Comparison of ENCODE assay signal across 23 cellular contexts in the genomic region with DNA sequence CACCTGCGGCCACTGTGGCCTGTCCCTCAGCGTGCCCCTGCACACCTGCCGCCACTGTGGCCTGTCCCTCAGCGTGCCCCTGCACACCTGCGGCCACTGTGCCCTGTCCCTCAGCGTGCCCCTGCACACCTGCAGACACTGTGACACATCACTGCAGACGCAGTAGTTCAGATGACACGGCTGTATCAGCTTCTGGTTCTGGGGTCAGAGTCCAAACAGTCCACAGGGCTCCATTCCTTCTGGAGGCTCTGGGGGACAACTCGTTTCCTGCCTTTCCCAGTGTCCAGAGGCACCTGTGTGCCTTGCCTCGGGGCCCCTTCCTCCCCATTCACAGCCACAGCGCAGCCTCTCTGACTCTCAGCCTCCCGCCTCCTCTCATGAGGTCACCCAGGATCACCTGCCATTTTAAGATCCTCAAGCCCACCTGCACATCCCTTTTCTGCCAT. TPM values are rescaled to one million over a fixed set of nuclear protein-coding genes. Genes with fewer than 3 reads are reported as not detected.
DNase-seq lines count a peak whose midpoint lies in the region; ATAC-seq, FAIRE-seq and TF ChIP-seq lines count a peak whose summit lies in the region.
"Had no signal": no experiment of that assay in that cellular context is flagged by ENCODE, and none has a peak within 500 bp of the region (broad histone marks: within the 10 kb centered on the region; RNA-seq: fewer than 3 reads in every experiment).

No MANE protein-coding gene starts in this region.

- POLR2A ChIA-PET in K562 (lab: Yijun Ruan, JAX) = interaction anchor here (0.6 to 1.3 kb wide), 2 partner anchors 21 to 348 kb away, joined by 3 read pairs; no protein-coding TSS in a partner anchor

- 91% methylated on average over 11 of the region's 12 CpGs for WGBS in K562 (ENCODE audit: insufficient coverage, low coverage, missing lambda C conversion rate)

- intact Hi-C loops in left cardiac atrium (cut with DNase I) (no loop called here), Right ventricle myocardium superior (cut with DNase I) (no loop called here), K562 (cut with micrococcal nuclease) (no loop called here), mucosa of descending colon (cut with DNase I, micrococcal nuclease) (no loop called here)

- no peak overlapping the region for H3K4me2 ChIP-seq in K562 (ENCODE audit: insufficient read depth, low read length)

- no peaks in the 10 kb centered on the region for H3K27me3 ChIP-seq in K562 (ENCODE audit: control insufficient read depth in 2 of 2, insufficient read depth in 2 of 2, low read length in 2 of 2)
- H3K27me3 ChIP-seq in H7 (ENCODE audit: control insufficient read depth, insufficient read depth, low read length) = no peaks in the 10 kb centered on the region
- H3K27me3 ChIP-seq: heart right ventricle, left lung, testis had no signal

- CTCF ChIA-PET in K562 (lab: Yijun Ruan, JAX; ENCODE audit: low intra/inter-chr PET ratio) = no interaction called here

- TF ChIP-seq CTCF in K562 (IDR thresholded peaks at IDR 0.05 in 2 of 3, conservative IDR thresholded peaks at IDR 0.05 in 1 of 3; ENCODE audit: insufficient read depth in 2 of 3, low read depth in 1 of 3, low read length in 3 of 3) = no peak
- TF ChIP-seq CTCF in mucosa of descending colon (IDR thresholded peaks at IDR 0.05) = no peak
- TF ChIP-seq CTCF in D721Med (IDR thresholded peaks at IDR 0.05; ENCODE audit: insufficient read depth, missing control alignments) = no peak

- ATAC-seq in left cardiac atrium (no peak), Right ventricle myocardium superior (ENCODE audit: poor library complexity) (no peak), K562 (no peak), mucosa of descending colon (peak; percentile 75)
- ATAC-seq: heart right ventricle had no signal

- DNase-seq in left cardiac atrium (peak; percentile 16), Right ventricle myocardium superior (no peak), K562 (ENCODE audit: extremely low read depth in 1 of 4, low spot score in 3 of 4) (no peak), mucosa of descending colon (no peak), mesenteric fat pad (ENCODE audit: low spot score) (no peak), frontal cortex (ENCODE audit: low spot score in 2 of 2) (no peak), D721Med (ENCODE audit: insufficient read length, low spot score) (no peak), H7 (no peak)
- DNase-seq: activated CD4-positive, alpha-beta T cell treated with anti-CD3 and anti-CD28 coated beads, Interleukin-2, amount 50 U/mL, for 4 hours; activated gamma-delta T cell; heart right ventricle; Kasumi-1; NCI-H187 treated with DMSO at 0.1 percent for 48 hours; NCI-H69 had no signal

- no peak for TF ChIP-seq EP300 in K562 (IDR thresholded peaks at IDR 0.05; ENCODE audit: low read length)

- H3K4me3 ChIP-seq in K562 = no peak overlapping the region
- H3K4me3 ChIP-seq in mucosa of descending colon = no peak overlapping the region
- H3K4me3 ChIP-seq in H7 (ENCODE audit: insufficient read depth, low read depth, low read length) = no peak overlapping the region
- H3K4me3 ChIP-seq: heart right ventricle, testis had no signal

- TF ChIP-seq POLR2A in K562 (conservative IDR thresholded peaks at IDR 0.05) = no peak

- in situ Hi-C loops in K562 (cut with MboI) = no loop called here

- FAIRE-seq in K562 (lab: Jason Lieb, UNC) = no peak
- no peak for FAIRE-seq in frontal cortex (lab: Jason Lieb, UNC)
- FAIRE-seq in D721Med (lab: Jason Lieb, UNC) = no peak
- FAIRE-seq: bronchial epithelial cell, GM12892 had no signal

- H3K4me1 ChIP-seq in K562 (replicated peaks in 1 of 2; ENCODE audit: control insufficient read depth in 2 of 2, insufficient read depth in 2 of 2, low read length in 2 of 2) (peaks cover 28 to 60% of the 10 kb centered on the region in 2 experiments), mucosa of descending colon (ENCODE audit: low read depth) (peaks cover 50% of the 10 kb centered on the region)

- H3K9ac ChIP-seq in K562 (ENCODE audit: insufficient read depth in 1 of 2, low read depth in 2 of 2, low read length in 2 of 2) = peak overlapping the region in 1 of 2 experiments; percentile 47; a peak in 1 of 4 replicates

- no TSS peak for BruUV-seq in K562 (replicated peaks; lab: Mats Ljungman, UMichigan)

- peaks cover 72% of the 10 kb centered on the region for H3K79me2 ChIP-seq in K562 (ENCODE audit: control insufficient read depth, insufficient read depth, low read length)

- H3K9me1 ChIP-seq in K562 (ENCODE audit: control insufficient read depth, insufficient read depth, low read length) = peaks cover 19% of the 10 kb centered on the region

- no peak for TF ChIP-seq RAD21 in K562 (CRISPR knock-in tag; conservative IDR thresholded peaks at IDR 0.05 in 1 of 2, IDR thresholded peaks at IDR 0.05 in 1 of 2)

- H3K36me3 ChIP-seq in K562 (ENCODE audit: control insufficient read depth, insufficient read depth, low read length) = peaks cover 84% of the 10 kb centered on the region; the same call in 2 of the 3 replicates
- H3K36me3 ChIP-seq in mucosa of descending colon (ENCODE audit: low read depth) = peaks cover 16% of the 10 kb centered on the region
- peaks cover 30% of the 10 kb centered on the region for H3K36me3 ChIP-seq in H7 (replicated peaks; ENCODE audit: control insufficient read depth, insufficient read depth, low read length)

- H3K9me3 ChIP-seq in K562 (replicated peaks; ENCODE audit: control insufficient read depth, insufficient read depth, low read depth, low read length) = no peaks in the 10 kb centered on the region
- H3K9me3 ChIP-seq in mucosa of descending colon = no peaks in the 10 kb centered on the region
- H3K9me3 ChIP-seq: heart right ventricle, left lung, testis had no signal

- peaks cover 56% of the 10 kb centered on the region for H4K20me1 ChIP-seq in K562 (replicated peaks; ENCODE audit: control insufficient read depth, insufficient read depth, low read length)

- H3K27ac ChIP-seq in K562 (ENCODE audit: extremely low read depth, low read depth, low read length) = no peak overlapping the region

- H2AFZ ChIP-seq in K562 (ENCODE audit: low read depth, low read length) = no peak overlapping the region

RNA-seq across cellular contexts. Expression of gene SF3A2, which starts 5.5 kb away (rescaled TPM):
- 10 to 100 TPM; 28.8 to 34.4 TPM for total RNA-seq in left cardiac atrium
- total RNA-seq in Right ventricle myocardium superior = 30.0 TPM
- total RNA-seq in K562 (2011; cell fraction: chromatin; rRNA removed; ENCODE audit: low replicate concordance) = 112 and 366 TPM in 2 replicates
- 303 and 373 TPM in 2 replicates for total RNA-seq in K562 (2011; cell fraction: nucleolus; rRNA removed)
- 182 TPM in 2 replicates for total RNA-seq in K562 (2011; cell fraction: nucleoplasm; rRNA removed)
- 50.3 and 111 TPM in 2 replicates for total RNA-seq in K562 (2014; rRNA removed)
- 4.5 and 5.8 TPM in 2 replicates for total RNA-seq in K562 (2014; rRNA removed; fragmentation: Illumina TruSeq; extraction: Trizol)
- 22.8 and 30.6 TPM in 2 replicates for total RNA-seq in K562 (2015; rRNA removed; fragmentation: Illumina TruSeq; extraction: Trizol)
- 181 and 194 TPM in 2 replicates for total RNA-seq in K562 (2021)
- 7.9 and 21.0 TPM in 2 replicates for polyA plus RNA-seq in K562 (2011; rRNA removed)
- polyA plus RNA-seq in K562 (2011; cell fraction: cytosol; rRNA removed) = 11.3 and 12.6 TPM in 2 replicates
- polyA plus RNA-seq in K562 (2011; cell fraction: nucleus; rRNA removed) = 164 and 237 TPM in 2 replicates
- polyA plus RNA-seq in K562 (2012) = 142 and 173 TPM in 2 replicates
- polyA plus RNA-seq in K562 (2014; fragmentation: Illumina TruSeq; extraction: Trizol) = 44.6 and 119 TPM in 2 replicates
- under 1 TPM; 0.17 to 0.35 TPM for polyA plus RNA-seq in K562 (2014; fragmentation: Nextera tagmentation; extraction: Ambion mirVana)
- polyA plus RNA-seq in K562 (2014; rRNA removed) = 45.9 and 46.7 TPM in 2 replicates
- polyA minus RNA-seq in K562 (2011; rRNA and poly(A)+ RNA removed) = 8.5 and 10.2 TPM in 2 replicates
- polyA minus RNA-seq in K562 (2011; cell fraction: cytosol; rRNA and poly(A)+ RNA removed) = 49.6 and 76.1 TPM in 2 replicates
- 127 and 137 TPM in 2 replicates for polyA minus RNA-seq in K562 (2011; cell fraction: nucleus; rRNA and poly(A)+ RNA removed)
- total RNA-seq in mucosa of descending colon = 10 to 100 TPM; 60.6 to 81.2 (median 68.2) TPM
- 46.2 TPM for total RNA-seq in mesenteric fat pad
- 23.2 TPM for total RNA-seq in frontal cortex
- 107 and 115 TPM in 2 replicates for total RNA-seq in H7 (2014; rRNA removed; shearing (Covaris generic))

RNA-seq across cellular contexts. Expression of gene PLEKHJ1, which starts 6.0 kb away (rescaled TPM):
- total RNA-seq in left cardiac atrium (10 to 100 TPM; 45.2 to 45.7 TPM), Right ventricle myocardium superior (59.6 TPM), K562 (2014; rRNA removed) (176 and 229 TPM in 2 replicates), K562 (2014; rRNA removed; fragmentation: Illumina TruSeq; extraction: Trizol) (55.6 and 55.7 TPM in 2 replicates), K562 (2015; rRNA removed; fragmentation: Illumina TruSeq; extraction: Trizol) (63.9 and 65.6 TPM in 2 replicates), K562 (2021) (127 and 140 TPM in 2 replicates), mucosa of descending colon (100 to 1,000 TPM; 132 to 231 (median 189) TPM), mesenteric fat pad (46.4 TPM), frontal cortex (40.8 TPM)
- total RNA-seq in K562 (2011; cell fraction: chromatin; rRNA removed; ENCODE audit: low replicate concordance) = 32.2 and 114 TPM in 2 replicates
- 171 and 174 TPM in 2 replicates for total RNA-seq in K562 (2011; cell fraction: nucleolus; rRNA removed)
- 85.7 and 89.1 TPM in 2 replicates for total RNA-seq in K562 (2011; cell fraction: nucleoplasm; rRNA removed)
- polyA plus RNA-seq in K562 (2011; rRNA removed) (65.9 and 80.2 TPM in 2 replicates), K562 (2014; fragmentation: Illumina TruSeq; extraction: Trizol) (45.9 and 72.0 TPM in 2 replicates), K562 (2014; fragmentation: Nextera tagmentation; extraction: Ambion mirVana) (1 to 10 TPM; 1.5 to 6.8 TPM), K562 (2014; rRNA removed) (188 and 193 TPM in 2 replicates)
- polyA plus RNA-seq in K562 (2011; cell fraction: cytosol; rRNA removed) = 131 and 202 TPM in 2 replicates
- 161 and 204 TPM in 2 replicates for polyA plus RNA-seq in K562 (2011; cell fraction: nucleus; rRNA removed)
- polyA plus RNA-seq in K562 (2012) = 127 and 153 TPM in 2 replicates
- polyA minus RNA-seq in K562 (2011; rRNA and poly(A)+ RNA removed) = 12.0 and 14.7 TPM in 2 replicates
- polyA minus RNA-seq in K562 (2011; cell fraction: cytosol; rRNA and poly(A)+ RNA removed) = 24.0 and 24.1 TPM in 2 replicates
- 31.9 and 32.4 TPM in 2 replicates for polyA minus RNA-seq in K562 (2011; cell fraction: nucleus; rRNA and poly(A)+ RNA removed)
- total RNA-seq in H7 (2014; rRNA removed; shearing (Covaris generic)) = 269 and 295 TPM in 2 replicates

RNA-seq across cellular contexts. Expression of gene AMH, which starts 7.0 kb away (rescaled TPM):
- total RNA-seq in left cardiac atrium (1 to 10 TPM in 1 of 2 donors, under 1 TPM in 1; 0.80 to 1.6 TPM), Right ventricle myocardium superior (0.24 TPM), K562 (2014; rRNA removed) (9.4 and 10.7 TPM in 2 replicates), K562 (2014; rRNA removed; fragmentation: Illumina TruSeq; extraction: Trizol) (0.13 and 0.29 TPM in 2 replicates), K562 (2015; rRNA removed; fragmentation: Illumina TruSeq; extraction: Trizol) (2.6 and 3.5 TPM in 2 replicates), K562 (2021) (22.2 and 27.4 TPM in 2 replicates), mucosa of descending colon (1 to 10 TPM; 2.7 to 5.1 (median 3.8) TPM), mesenteric fat pad (0.93 TPM), frontal cortex (0.82 TPM)
- total RNA-seq in K562 (2011; cell fraction: chromatin; rRNA removed; ENCODE audit: low replicate concordance) = 14.5 and 62.7 TPM in 2 replicates
- total RNA-seq in K562 (2011; cell fraction: nucleolus; rRNA removed) = 48.8 and 60.2 TPM in 2 replicates
- 25.7 and 35.6 TPM in 2 replicates for total RNA-seq in K562 (2011; cell fraction: nucleoplasm; rRNA removed)
- polyA plus RNA-seq in K562 (2011; rRNA removed) (1.7 and 3.6 TPM in 2 replicates), K562 (2014; fragmentation: Illumina TruSeq; extraction: Trizol) (1.5 and 4.0 TPM in 2 replicates), K562 (2014; fragmentation: Nextera tagmentation; extraction: Ambion mirVana) (not detected), K562 (2014; rRNA removed) (19.2 and 23.6 TPM in 2 replicates)
- polyA plus RNA-seq in K562 (2011; cell fraction: cytosol; rRNA removed) = 2.2 and 9.1 TPM in 2 replicates
- polyA plus RNA-seq in K562 (2011; cell fraction: nucleus; rRNA removed) = 52.0 and 130 TPM in 2 replicates
- 14.9 and 33.7 TPM in 2 replicates for polyA plus RNA-seq in K562 (2012)
- 0.09 and 0.18 TPM in 2 replicates for polyA minus RNA-seq in K562 (2011; rRNA and poly(A)+ RNA removed)
- 2.0 and 3.7 TPM in 2 replicates for polyA minus RNA-seq in K562 (2011; cell fraction: cytosol; rRNA and poly(A)+ RNA removed)
- polyA minus RNA-seq in K562 (2011; cell fraction: nucleus; rRNA and poly(A)+ RNA removed) = 5.4 and 8.2 TPM in 2 replicates
- 10.5 and 12.8 TPM in 2 replicates for total RNA-seq in H7 (2014; rRNA removed; shearing (Covaris generic))
- total RNA-seq: occipital lobe had no signal
- polyA plus RNA-seq: AG04450 had no signal

RNA-seq across cellular contexts. Expression of gene JSRP1, which starts 14.1 kb away (rescaled TPM):
- total RNA-seq in left cardiac atrium = under 1 TPM in 1 of 2 donors, not detected in 1; 0.27 TPM
- total RNA-seq in Right ventricle myocardium superior = 0.35 TPM
- total RNA-seq in K562 (2011; cell fraction: chromatin; rRNA removed; ENCODE audit: low replicate concordance) = 1.7 TPM in 1 of 2 replicates, not detected in the other
- total RNA-seq in K562 (2011; cell fraction: nucleolus; rRNA removed) = 0.92 TPM in 1 of 2 replicates, not detected in the other
- total RNA-seq in K562 (2011; cell fraction: nucleoplasm; rRNA removed) = 2.7 TPM in 1 of 2 replicates, not detected in the other
- total RNA-seq in K562 (2014; rRNA removed) = 0.29 TPM in 1 of 2 replicates, not detected in the other
- total RNA-seq in K562 (2014; rRNA removed; fragmentation: Illumina TruSeq; extraction: Trizol) = 0.40 and 0.45 TPM in 2 replicates
- 0.51 and 0.57 TPM in 2 replicates for total RNA-seq in K562 (2015; rRNA removed; fragmentation: Illumina TruSeq; extraction: Trizol)
- total RNA-seq in K562 (2021) = 0.58 and 0.78 TPM in 2 replicates
- not detected in 2 replicates for polyA plus RNA-seq in K562 (2011; rRNA removed)
- 0.09 TPM in 1 of 2 replicates, not detected in the other for polyA plus RNA-seq in K562 (2011; cell fraction: cytosol; rRNA removed)
- 0.58 TPM in 1 of 2 replicates, not detected in the other for polyA plus RNA-seq in K562 (2011; cell fraction: nucleus; rRNA removed)
- polyA plus RNA-seq in K562 (2012) = 2.3 and 2.7 TPM in 2 replicates
- not detected in 2 replicates for polyA plus RNA-seq in K562 (2014; fragmentation: Illumina TruSeq; extraction: Trizol)
- under 1 TPM in 1 of 2 experiments, not detected in 1; 0.08 TPM for polyA plus RNA-seq in K562 (2014; fragmentation: Nextera tagmentation; extraction: Ambion mirVana)
- polyA plus RNA-seq in K562 (2014; rRNA removed) = 1.2 and 2.1 TPM in 2 replicates
- 0.63 TPM in 1 of 2 replicates, not detected in the other for polyA minus RNA-seq in K562 (2011; rRNA and poly(A)+ RNA removed)
- not detected in 2 replicates for polyA minus RNA-seq in K562 (2011; cell fraction: cytosol; rRNA and poly(A)+ RNA removed)
- polyA minus RNA-seq in K562 (2011; cell fraction: nucleus; rRNA and poly(A)+ RNA removed) = 1.00 TPM in 1 of 2 replicates, not detected in the other
- 1 to 10 TPM in 1 of 3 donors, under 1 TPM in 2; 0.38 to 2.4 (median 0.87) TPM for total RNA-seq in mucosa of descending colon
- total RNA-seq in mesenteric fat pad = not detected
- total RNA-seq in frontal cortex = 2.0 TPM
- not detected in 2 replicates for total RNA-seq in H7 (2014; rRNA removed; shearing (Covaris generic))
- total RNA-seq: bronchial epithelial cell, occipital lobe, RPMI7951 had no signal
- polyA plus RNA-seq: AG04450 had no signal

RNA-seq across cellular contexts. Expression of gene PEAK3, which starts 39.9 kb away (rescaled TPM):
- total RNA-seq in left cardiac atrium (1 to 10 TPM; 1.0 to 2.3 TPM), Right ventricle myocardium superior (0.70 TPM), K562 (2014; rRNA removed) (0.16 TPM in 1 of 2 replicates, not detected in the other), K562 (2014; rRNA removed; fragmentation: Illumina TruSeq; extraction: Trizol) (not detected in 2 replicates), K562 (2015; rRNA removed; fragmentation: Illumina TruSeq; extraction: Trizol) (not detected in 2 replicates), K562 (2021) (0.13 and 0.40 TPM in 2 replicates), mucosa of descending colon (1 to 10 TPM in 2 of 3 donors, under 1 TPM in 1; 0.29 to 1.4 (median 1.1) TPM), mesenteric fat pad (2.6 TPM), frontal cortex (under 0.01 TPM)
- 0.49 TPM in 1 of 2 replicates, not detected in the other for total RNA-seq in K562 (2011; cell fraction: chromatin; rRNA removed; ENCODE audit: low replicate concordance)
- 0.17 TPM in 1 of 2 replicates, not detected in the other for total RNA-seq in K562 (2011; cell fraction: nucleolus; rRNA removed)
- total RNA-seq in K562 (2011; cell fraction: nucleoplasm; rRNA removed) = not detected in 2 replicates
- polyA plus RNA-seq in K562 (2011; rRNA removed) (0.03 TPM in 1 of 2 replicates, not detected in the other), K562 (2014; fragmentation: Illumina TruSeq; extraction: Trizol) (0.06 TPM in 1 of 2 replicates, not detected in the other), K562 (2014; fragmentation: Nextera tagmentation; extraction: Ambion mirVana) (not detected), K562 (2014; rRNA removed) (0.07 TPM in 1 of 2 replicates, not detected in the other)
- polyA plus RNA-seq in K562 (2011; cell fraction: cytosol; rRNA removed) = not detected in 2 replicates
- polyA plus RNA-seq in K562 (2011; cell fraction: nucleus; rRNA removed) = 0.10 TPM in 1 of 2 replicates, not detected in the other
- polyA plus RNA-seq in K562 (2012) = 0.27 and 0.66 TPM in 2 replicates
- not detected in 2 replicates for polyA minus RNA-seq in K562 (2011; rRNA and poly(A)+ RNA removed)
- not detected in 2 replicates for polyA minus RNA-seq in K562 (2011; cell fraction: cytosol; rRNA and poly(A)+ RNA removed)
- polyA minus RNA-seq in K562 (2011; cell fraction: nucleus; rRNA and poly(A)+ RNA removed) = 0.11 and 0.13 TPM in 2 replicates
- not detected in 2 replicates for total RNA-seq in H7 (2014; rRNA removed; shearing (Covaris generic))
- total RNA-seq: bronchial epithelial cell, Daoy, epithelial cell of proximal tubule, occipital lobe had no signal
